ENCODE assay signal across 9 cellular contexts in genomic region chr15:68558318-68559305, GRCh38. TPM values are rescaled to one million over a fixed set of nuclear protein-coding genes. Genes with fewer than 3 reads are reported as not detected.
DNase-seq lines count a peak whose midpoint lies in the region; ATAC-seq, FAIRE-seq and TF ChIP-seq lines count a peak whose summit lies in the region.
"Had no signal": no experiment of that assay in that cellular context is flagged by ENCODE, and none has a peak within 500 bp of the region (broad histone marks: within the 10 kb centered on the region; RNA-seq: fewer than 3 reads in every experiment).

No MANE protein-coding gene starts in this region.

- DNase-seq in CD14-positive monocyte (ENCODE audit: low spot score) (no peak), NT2/D1 (ENCODE audit: low read depth, low spot score) (no peak), H1 (ENCODE audit: low read depth in 1 of 2, low spot score in 2 of 2) (peak in 1 of 2 experiments; percentile 49), AG20443 (ENCODE audit: low spot score) (no peak)
- DNase-seq in activated CD4-positive, CD25-positive, alpha-beta regulatory T cell (lab: John Stamatoyannopoulos, UW), result no peak

- H3K36me3 Mint-ChIP-seq in CD14-positive monocyte, result no peaks in the 10 kb centered on the region
- H3K36me3 Mint-ChIP-seq in nephron (ENCODE audit: low read depth), result no peaks in the 10 kb centered on the region

- H2BK120ac ChIP-seq in H1 (replicated peaks; ENCODE audit: low read depth, low read length), result no peak overlapping the region

- H4K20me1 ChIP-seq in H1 (replicated peaks in 1 of 2; ENCODE audit: control insufficient read depth in 1 of 2, insufficient read depth in 2 of 2, low read length in 2 of 2), result no peaks in the 10 kb centered on the region

- H3K4ac ChIP-seq in H1 (replicated peaks; ENCODE audit: insufficient read length, low read depth, low read length), result no peak overlapping the region

- peak overlapping the region; percentile 79 for H2AFZ ChIP-seq in H1 (ENCODE audit: low read length)

- H3K36me3 ChIP-seq in NT2/D1 (ENCODE audit: insufficient read depth, insufficient read length, low read length) (no peaks in the 10 kb centered on the region), H1 (ENCODE audit: control insufficient read depth in 2 of 4, insufficient read depth in 4 of 4, low read length in 3 of 4) (no peaks in the 10 kb centered on the region)

- peak overlapping the region; percentile 98; the same call in 1 of the 2 replicates for H2BK12ac ChIP-seq in H1 (ENCODE audit: low read depth, low read length)

- H3K4me1 ChIP-seq in NT2/D1 (ENCODE audit: insufficient read depth, insufficient read length) (peaks cover 4% of the 10 kb centered on the region), H1 (replicated peaks in 1 of 4; ENCODE audit: control insufficient read depth in 3 of 4, insufficient read depth in 4 of 4, low read length in 3 of 4) (peaks cover 0 to 22% (median 16%) of the 10 kb centered on the region in 4 experiments; a peak in 6 of 7 replicates)

- H3K23me2 ChIP-seq in H1 (ENCODE audit: low read depth, low read length), result peaks cover 8% of the 10 kb centered on the region; the same call in 1 of the 2 replicates

- intact Hi-C loops in CD14-positive monocyte (cut with micrococcal nuclease), result loop anchor here (2.0 to 5.0 kb wide), 2 partner anchors 116 to 319 kb away; no protein-coding TSS in a partner anchor

- no peak overlapping the region for H2AK5ac ChIP-seq in H1 (ENCODE audit: low read depth, low read length)

- TF ChIP-seq POLR2A in H1 (IDR thresholded peaks at IDR 0.05; ENCODE audit: control extremely low read depth in 1 of 2, low read depth in 2 of 2, low read length in 2 of 2), result no peak

- H3K4me3 Mint-ChIP-seq in CD14-positive monocyte (peak overlapping the region; percentile 77 to 96), nephron (peak overlapping the region; percentile 84 to 92 (median 89))

- H3K4me2 ChIP-seq in H1 (ENCODE audit: insufficient read depth in 1 of 2, low read depth in 2 of 2, low read length in 2 of 2), result peak overlapping the region; percentile 90 to 96

- no peak overlapping the region for H4K5ac ChIP-seq in H1 (ENCODE audit: insufficient read length, low read depth, low read length)

- H3K4me1 Mint-ChIP-seq in CD14-positive monocyte (peaks cover 20% of the 10 kb centered on the region), nephron (peaks cover 32% of the 10 kb centered on the region)

- CTCF ChIA-PET in H1 (lab: Charles Lee; ENCODE audit: partially characterized antibody), result interaction anchor here (0.6 to 14.4 kb wide), 23 partner anchors 8 to 1910 kb away, joined by 3 to 721 read pairs (median 4); no protein-coding TSS in a partner anchor

- no peak overlapping the region for H3K56ac ChIP-seq in H1 (replicated peaks; ENCODE audit: insufficient read length, low read depth, low read length)

- TF ChIP-seq CTCF in CD14-positive monocyte (IDR thresholded peaks at IDR 0.05) (no peak), H1 (IDR thresholded peaks at IDR 0.05; ENCODE audit: control extremely low read depth in 1 of 3, insufficient read depth in 1 of 3, low read depth in 1 of 3, low read length in 3 of 3) (no peak), nephron (IDR thresholded peaks at IDR 0.05; ENCODE audit: unreplicated experiment in 3 of 3) (no peak)

- 0 out of 2 replicates have a peak overlapping the region, but pooled peaks have one; percentile 82 for H2BK20ac ChIP-seq in H1 (ENCODE audit: low read length)

- POLR2A ChIA-PET in H1 (lab: Charles Lee; ENCODE audit: partially characterized antibody), result interaction anchor here (4.3 kb wide), 1 partner anchor 13 kb away, joined by 31 read pairs; no protein-coding TSS in a partner anchor

- H3K9me3 Mint-ChIP-seq in CD14-positive monocyte (peaks cover 0 to 8% (median 1%) of the 10 kb centered on the region in 7 donors), nephron (no peaks in the 10 kb centered on the region)

- no peak for TF ChIP-seq RAD21 in H1 (IDR thresholded peaks at IDR 0.05 in 1 of 2, conservative IDR thresholded peaks at IDR 0.05 in 1 of 2; ENCODE audit: low read depth in 2 of 2, low read length in 2 of 2)

- peak overlapping the region; percentile 46; the same call in 1 of the 2 replicates for H2BK5ac ChIP-seq in H1 (ENCODE audit: low read depth, low read length)

- ATAC-seq in HG03196 (IDR thresholded peaks at IDR 0.05; ENCODE audit: unreplicated experiment) (no peak), HG03520 (IDR thresholded peaks at IDR 0.05; ENCODE audit: unreplicated experiment) (no peak)

- H3K14ac ChIP-seq in H1 (ENCODE audit: insufficient read length), result no peak overlapping the region

- no peak overlapping the region for H3K27ac ChIP-seq in H1 (ENCODE audit: low read depth, low read length)
- H3K27ac ChIP-seq: KMS-11 had no signal

- H4K8ac ChIP-seq in H1 (ENCODE audit: extremely low read depth, insufficient read depth, low read length), result peak overlapping the region; percentile 76

- TF ChIP-seq EP300 in H1 (IDR thresholded peaks at IDR 0.05; ENCODE audit: borderline replicate concordance in 1 of 2, low read depth in 2 of 2, low read length in 2 of 2), result no peak

- H3K9me3 ChIP-seq in NT2/D1 (ENCODE audit: insufficient read depth, low read length) (peaks cover 14% of the 10 kb centered on the region; the same call in 1 of the 2 replicates), H1 (ENCODE audit: insufficient read depth in 2 of 2, low read depth in 1 of 2, low read length in 1 of 2) (no peaks in the 10 kb centered on the region)

- no peaks in the 10 kb centered on the region for H3K79me1 ChIP-seq in H1 (ENCODE audit: low read depth, low read length)

- FAIRE-seq in H1 (lab: Jason Lieb, UNC), result no peak

- H3K27me3 Mint-ChIP-seq in CD14-positive monocyte (ENCODE audit: low read depth in 3 of 3) (peaks cover 33 to 40% (median 40%) of the 10 kb centered on the region in 3 donors), nephron (ENCODE audit: low read depth) (peaks cover 41% of the 10 kb centered on the region)

- peak overlapping the region; percentile 46 for H3K4me3 ChIP-seq in NT2/D1 (ENCODE audit: insufficient read length, low read depth)
- peak overlapping the region; percentile 36 to 68 (median 52) for H3K4me3 ChIP-seq in H1 (ENCODE audit: extremely low read depth in 1 of 4, insufficient read depth in 2 of 4, low read depth in 3 of 4, low read length in 4 of 4)

- peak overlapping the region; percentile 76 for H3K18ac ChIP-seq in H1 (ENCODE audit: extremely low read depth, low read length)

- peak overlapping the region; percentile 69 for H4K91ac ChIP-seq in H1 (replicated peaks; ENCODE audit: insufficient read length, low read length)

- WGBS in H1 (ENCODE audit: extremely low coverage in 1 of 2, insufficient coverage in 1 of 2, insufficient read length in 1 of 2, insufficient replicate concordance in 2 of 2, low coverage in 1 of 2, low lambda C conversion rate in 2 of 2, missing lambda C conversion rate in 1 of 2), 2 experiments, result 19% methylated on average over 30 of the region's 30 CpGs; no CpG with 5 or more reads in 1 of the 2 experiments

- peak overlapping the region; percentile 96; the same call in 1 of the 2 replicates for H2BK15ac ChIP-seq in H1 (ENCODE audit: low read length)

- H3K27ac Mint-ChIP-seq in CD14-positive monocyte, result no peak overlapping the region
- H3K27ac Mint-ChIP-seq in nephron, result peak overlapping the region; percentile 51 to 91 (median 74)

- H3K23ac ChIP-seq in H1 (ENCODE audit: insufficient read length), result no peak overlapping the region

- peak overlapping the region; percentile 72 for H3K9ac ChIP-seq in NT2/D1 (ENCODE audit: insufficient read length, low read depth)
- no peak overlapping the region for H3K9ac ChIP-seq in H1 (replicated peaks in 1 of 4; ENCODE audit: extremely low read depth in 1 of 4, low read depth in 3 of 4, low read length in 3 of 4)

- H3K27me3 ChIP-seq in NT2/D1 (ENCODE audit: insufficient read depth, insufficient read length) (no peaks in the 10 kb centered on the region), H1 (replicated peaks in 1 of 4; ENCODE audit: control insufficient read depth in 3 of 4, extremely low read depth in 1 of 4, insufficient read depth in 3 of 4, low read length in 3 of 4) (peaks cover 0 to 7% (median 4%) of the 10 kb centered on the region in 4 experiments; a peak in 3 of 7 replicates)

- H3K79me2 ChIP-seq in H1 (ENCODE audit: control insufficient read depth in 1 of 2, insufficient read depth in 2 of 2, low read length in 2 of 2), result no peaks in the 10 kb centered on the region

TF ChIP-seq in H1, 55 proteins besides CTCF, POLR2A, EP300 and RAD21:
- TF ChIP-seq KDM5A (IDR thresholded peaks at IDR 0.05; ENCODE audit: low read length), result no peak
- no peak for TF ChIP-seq EZH2 (IDR thresholded peaks at IDR 0.05; ENCODE audit: low read depth, low read length, severe bottlenecking)
- no peak for TF ChIP-seq NANOG (IDR thresholded peaks at IDR 0.05; ENCODE audit: insufficient read depth, low read depth, low read length, poor library complexity, severe bottlenecking)
- no peak for TF ChIP-seq TAF7 (optimal IDR thresholded peaks at IDR 0.05; ENCODE audit: borderline replicate concordance, low read depth, low read length)
- no peak for TF ChIP-seq SP1 (IDR thresholded peaks at IDR 0.05; ENCODE audit: low read depth, low read length)
- no peak for TF ChIP-seq CHD1 (IDR thresholded peaks at IDR 0.05; ENCODE audit: low read depth, low read length)
- no peak for TF ChIP-seq CBX8 (IDR thresholded peaks at IDR 0.05; ENCODE audit: borderline replicate concordance, low read depth, low read length)

RNA-seq across cellular contexts. Expression of gene CORO2B, which starts 20.2 kb away (rescaled TPM):
- polyA plus RNA-seq in CD14-positive monocyte, result not detected
- 3.4 and 4.7 TPM in 2 replicates for total RNA-seq in H1 (2021; fragmentation: NEBNext Ultra II Directional; extraction: Animal tissue kit (Norgen Biotek cat#: 25700))
- polyA plus RNA-seq in H1 (2011; rRNA removed), result 6.1 and 6.7 TPM in 2 replicates
- polyA plus RNA-seq in H1 (2011; cell fraction: cytosol; rRNA removed), result 3.5 TPM
- 5.4 TPM for polyA plus RNA-seq in H1 (2011; cell fraction: nucleus; rRNA removed)
- 3.8 to 5.5 TPM (median 4.8 TPM) in 4 replicates for polyA plus RNA-seq in H1 (2012, experiment 1 of 2)
- polyA plus RNA-seq in H1 (2012, experiment 2 of 2), result 3.7 TPM
- 2.4 TPM for polyA plus RNA-seq in H1 (2013, experiment 1 of 2)
- polyA plus RNA-seq in H1 (2013, experiment 2 of 2), result 2.2 TPM
- 4.0 TPM in 2 replicates for polyA minus RNA-seq in H1 (2011; rRNA and poly(A)+ RNA removed)
- polyA minus RNA-seq in H1 (2011; cell fraction: cytosol; rRNA and poly(A)+ RNA removed), result 2.9 TPM
- 2.2 TPM for polyA minus RNA-seq in H1 (2011; cell fraction: nucleus; rRNA and poly(A)+ RNA removed)

Comparison
In these comparisons a context has a peak if more than half of its experiments do, and no peak if none do; other contexts are left out.
1. H3K27ac Mint-ChIP-seq: peak in nephron (3 of 3); none in CD14-positive monocyte (0 of 7).